Comparison of ENCODE assay signal across 1 cellular context in the genomic region with DNA sequence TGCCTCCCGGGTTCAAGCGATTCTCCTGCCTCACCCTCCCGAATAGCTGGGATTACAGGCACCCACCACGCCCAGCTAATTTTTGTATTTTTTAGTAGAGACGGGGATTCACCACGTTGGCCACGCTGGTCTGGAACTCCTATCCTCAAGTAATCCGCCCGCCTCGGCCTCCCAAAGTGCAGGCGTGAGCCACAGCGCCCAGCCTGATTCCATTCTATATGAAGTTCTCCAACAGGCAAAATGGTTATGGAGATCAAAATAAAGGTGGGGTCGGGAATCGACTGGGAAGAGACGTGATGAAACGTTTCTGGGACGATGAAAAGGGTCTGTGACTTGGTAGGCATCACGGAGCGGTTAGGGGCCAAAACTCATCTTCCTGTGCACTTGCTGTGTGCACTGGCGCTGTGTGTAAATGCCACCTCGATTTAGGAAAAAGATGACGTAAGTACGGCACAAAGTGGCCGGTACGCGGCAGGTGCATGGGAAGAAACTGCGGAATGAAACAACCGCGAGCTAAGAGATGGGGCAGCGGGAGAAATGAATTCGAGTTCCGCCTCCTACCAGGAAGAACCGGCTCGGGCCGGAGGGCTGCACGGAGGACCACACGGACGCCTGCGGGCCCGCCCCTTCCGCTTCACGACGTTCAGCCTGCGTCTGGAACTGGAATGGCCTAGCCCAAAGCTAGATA.
TF ChIP-seq lines count a peak whose summit lies in the region.

No MANE protein-coding gene starts in this region.

TF ChIP-seq in K562, 482 proteins besides CTCF, POLR2A, EP300 and RAD21 (continued from another document and continues in another):
- TF ChIP-seq, protein P1, sequence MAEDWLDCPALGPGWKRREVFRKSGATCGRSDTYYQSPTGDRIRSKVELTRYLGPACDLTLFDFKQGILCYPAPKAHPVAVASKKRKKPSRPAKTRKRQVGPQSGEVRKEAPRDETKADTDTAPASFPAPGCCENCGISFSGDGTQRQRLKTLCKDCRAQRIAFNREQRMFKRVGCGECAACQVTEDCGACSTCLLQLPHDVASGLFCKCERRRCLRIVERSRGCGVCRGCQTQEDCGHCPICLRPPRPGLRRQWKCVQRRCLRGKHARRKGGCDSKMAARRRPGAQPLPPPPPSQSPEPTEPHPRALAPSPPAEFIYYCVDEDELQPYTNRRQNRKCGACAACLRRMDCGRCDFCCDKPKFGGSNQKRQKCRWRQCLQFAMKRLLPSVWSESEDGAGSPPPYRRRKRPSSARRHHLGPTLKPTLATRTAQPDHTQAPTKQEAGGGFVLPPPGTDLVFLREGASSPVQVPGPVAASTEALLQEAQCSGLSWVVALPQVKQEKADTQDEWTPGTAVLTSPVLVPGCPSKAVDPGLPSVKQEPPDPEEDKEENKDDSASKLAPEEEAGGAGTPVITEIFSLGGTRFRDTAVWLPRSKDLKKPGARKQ (CRISPR knock-in tag; IDR thresholded peaks at IDR 0.05) = no peak
- TF ChIP-seq PHB2 (IDR thresholded peaks at IDR 0.05; ENCODE audit: low read depth) = no peak
- TF ChIP-seq MYBL2 (IDR thresholded peaks at IDR 0.05; ENCODE audit: low read depth) = no peak
- no peak for TF ChIP-seq MYBL2 (CRISPR knock-in tag; IDR thresholded peaks at IDR 0.05; ENCODE audit: borderline replicate concordance)
- TF ChIP-seq, protein P2, sequence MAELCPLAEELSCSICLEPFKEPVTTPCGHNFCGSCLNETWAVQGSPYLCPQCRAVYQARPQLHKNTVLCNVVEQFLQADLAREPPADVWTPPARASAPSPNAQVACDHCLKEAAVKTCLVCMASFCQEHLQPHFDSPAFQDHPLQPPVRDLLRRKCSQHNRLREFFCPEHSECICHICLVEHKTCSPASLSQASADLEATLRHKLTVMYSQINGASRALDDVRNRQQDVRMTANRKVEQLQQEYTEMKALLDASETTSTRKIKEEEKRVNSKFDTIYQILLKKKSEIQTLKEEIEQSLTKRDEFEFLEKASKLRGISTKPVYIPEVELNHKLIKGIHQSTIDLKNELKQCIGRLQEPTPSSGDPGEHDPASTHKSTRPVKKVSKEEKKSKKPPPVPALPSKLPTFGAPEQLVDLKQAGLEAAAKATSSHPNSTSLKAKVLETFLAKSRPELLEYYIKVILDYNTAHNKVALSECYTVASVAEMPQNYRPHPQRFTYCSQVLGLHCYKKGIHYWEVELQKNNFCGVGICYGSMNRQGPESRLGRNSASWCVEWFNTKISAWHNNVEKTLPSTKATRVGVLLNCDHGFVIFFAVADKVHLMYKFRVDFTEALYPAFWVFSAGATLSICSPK (IDR thresholded peaks at IDR 0.05; ENCODE audit: borderline replicate concordance) = no peak
- TF ChIP-seq DDX20 (tag; IDR thresholded peaks at IDR 0.05; ENCODE audit: low read depth) = no peak
- TF ChIP-seq MCM2 (IDR thresholded peaks at IDR 0.05; ENCODE audit: low read depth) = no peak
- TF ChIP-seq ETV6 (IDR thresholded peaks at IDR 0.05; ENCODE audit: borderline replicate concordance in 1 of 2, low read depth in 2 of 2, low read length in 1 of 2) = 0 out of 4 replicates have a peak, but pooled peaks of 1 of the 2 experiments have one; percentile 47
- no peak for TF ChIP-seq ETV6 (CRISPR knock-in tag; IDR thresholded peaks at IDR 0.05; ENCODE audit: borderline replicate concordance)
- no peak for TF ChIP-seq MAFF (IDR thresholded peaks at IDR 0.05; ENCODE audit: low read length)
- TF ChIP-seq BRCA1 (IDR thresholded peaks at IDR 0.05) = no peak
- TF ChIP-seq BRCA1 (CRISPR knock-in tag; IDR thresholded peaks at IDR 0.05) = no peak
- no peak for TF ChIP-seq ZNF239 (CRISPR knock-in tag; IDR thresholded peaks at IDR 0.05)
- no peak for TF ChIP-seq RFX1 (IDR thresholded peaks at IDR 0.05)
- TF ChIP-seq, protein P3, sequence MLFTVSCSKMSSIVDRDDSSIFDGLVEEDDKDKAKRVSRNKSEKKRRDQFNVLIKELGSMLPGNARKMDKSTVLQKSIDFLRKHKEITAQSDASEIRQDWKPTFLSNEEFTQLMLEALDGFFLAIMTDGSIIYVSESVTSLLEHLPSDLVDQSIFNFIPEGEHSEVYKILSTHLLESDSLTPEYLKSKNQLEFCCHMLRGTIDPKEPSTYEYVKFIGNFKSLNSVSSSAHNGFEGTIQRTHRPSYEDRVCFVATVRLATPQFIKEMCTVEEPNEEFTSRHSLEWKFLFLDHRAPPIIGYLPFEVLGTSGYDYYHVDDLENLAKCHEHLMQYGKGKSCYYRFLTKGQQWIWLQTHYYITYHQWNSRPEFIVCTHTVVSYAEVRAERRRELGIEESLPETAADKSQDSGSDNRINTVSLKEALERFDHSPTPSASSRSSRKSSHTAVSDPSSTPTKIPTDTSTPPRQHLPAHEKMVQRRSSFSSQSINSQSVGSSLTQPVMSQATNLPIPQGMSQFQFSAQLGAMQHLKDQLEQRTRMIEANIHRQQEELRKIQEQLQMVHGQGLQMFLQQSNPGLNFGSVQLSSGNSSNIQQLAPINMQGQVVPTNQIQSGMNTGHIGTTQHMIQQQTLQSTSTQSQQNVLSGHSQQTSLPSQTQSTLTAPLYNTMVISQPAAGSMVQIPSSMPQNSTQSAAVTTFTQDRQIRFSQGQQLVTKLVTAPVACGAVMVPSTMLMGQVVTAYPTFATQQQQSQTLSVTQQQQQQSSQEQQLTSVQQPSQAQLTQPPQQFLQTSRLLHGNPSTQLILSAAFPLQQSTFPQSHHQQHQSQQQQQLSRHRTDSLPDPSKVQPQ (CRISPR knock-in tag; IDR thresholded peaks at IDR 0.05; ENCODE audit: borderline replicate concordance) = no peak
- TF ChIP-seq, protein P4, sequence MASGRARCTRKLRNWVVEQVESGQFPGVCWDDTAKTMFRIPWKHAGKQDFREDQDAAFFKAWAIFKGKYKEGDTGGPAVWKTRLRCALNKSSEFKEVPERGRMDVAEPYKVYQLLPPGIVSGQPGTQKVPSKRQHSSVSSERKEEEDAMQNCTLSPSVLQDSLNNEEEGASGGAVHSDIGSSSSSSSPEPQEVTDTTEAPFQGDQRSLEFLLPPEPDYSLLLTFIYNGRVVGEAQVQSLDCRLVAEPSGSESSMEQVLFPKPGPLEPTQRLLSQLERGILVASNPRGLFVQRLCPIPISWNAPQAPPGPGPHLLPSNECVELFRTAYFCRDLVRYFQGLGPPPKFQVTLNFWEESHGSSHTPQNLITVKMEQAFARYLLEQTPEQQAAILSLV (tag; IDR thresholded peaks at IDR 0.05) = no peak
- TF ChIP-seq DMBX1 (CRISPR knock-in tag; IDR thresholded peaks at IDR 0.05; ENCODE audit: borderline replicate concordance) = no peak
- no peak for TF ChIP-seq HMG20A (CRISPR knock-in tag; conservative IDR thresholded peaks at IDR 0.05)
- TF ChIP-seq, protein P5, sequence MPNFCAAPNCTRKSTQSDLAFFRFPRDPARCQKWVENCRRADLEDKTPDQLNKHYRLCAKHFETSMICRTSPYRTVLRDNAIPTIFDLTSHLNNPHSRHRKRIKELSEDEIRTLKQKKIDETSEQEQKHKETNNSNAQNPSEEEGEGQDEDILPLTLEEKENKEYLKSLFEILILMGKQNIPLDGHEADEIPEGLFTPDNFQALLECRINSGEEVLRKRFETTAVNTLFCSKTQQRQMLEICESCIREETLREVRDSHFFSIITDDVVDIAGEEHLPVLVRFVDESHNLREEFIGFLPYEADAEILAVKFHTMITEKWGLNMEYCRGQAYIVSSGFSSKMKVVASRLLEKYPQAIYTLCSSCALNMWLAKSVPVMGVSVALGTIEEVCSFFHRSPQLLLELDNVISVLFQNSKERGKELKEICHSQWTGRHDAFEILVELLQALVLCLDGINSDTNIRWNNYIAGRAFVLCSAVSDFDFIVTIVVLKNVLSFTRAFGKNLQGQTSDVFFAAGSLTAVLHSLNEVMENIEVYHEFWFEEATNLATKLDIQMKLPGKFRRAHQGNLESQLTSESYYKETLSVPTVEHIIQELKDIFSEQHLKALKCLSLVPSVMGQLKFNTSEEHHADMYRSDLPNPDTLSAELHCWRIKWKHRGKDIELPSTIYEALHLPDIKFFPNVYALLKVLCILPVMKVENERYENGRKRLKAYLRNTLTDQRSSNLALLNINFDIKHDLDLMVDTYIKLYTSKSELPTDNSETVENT (CRISPR knock-in tag; IDR thresholded peaks at IDR 0.05) = peak; percentile 28; the same call in 1 of the 2 replicates
- TF ChIP-seq FOXA3 (CRISPR knock-in tag; conservative IDR thresholded peaks at IDR 0.05 in 1 of 2, IDR thresholded peaks at IDR 0.05 in 1 of 2) = peak in 1 of 2 experiments; percentile 70; a peak in 2 of 4 replicates
- no peak for TF ChIP-seq SIX5 (IDR thresholded peaks at IDR 0.05; ENCODE audit: borderline replicate concordance in 1 of 2, insufficient read depth in 1 of 2, low read depth in 1 of 2, low read length in 2 of 2)
- TF ChIP-seq NFATC3 (IDR thresholded peaks at IDR 0.05) = no peak
- no peak for TF ChIP-seq XRCC4 (IDR thresholded peaks at IDR 0.05; ENCODE audit: extremely low read depth, insufficient read depth, insufficient read length)
- no peak for TF ChIP-seq TCF7 (IDR thresholded peaks at IDR 0.05; ENCODE audit: borderline replicate concordance)
- no peak for TF ChIP-seq RBM34 (IDR thresholded peaks at IDR 0.05; ENCODE audit: borderline replicate concordance, insufficient read depth, low read length)
- no peak for TF ChIP-seq THRAP3 (IDR thresholded peaks at IDR 0.05; ENCODE audit: borderline replicate concordance)
- TF ChIP-seq U2AF1 (optimal IDR thresholded peaks at IDR 0.05; ENCODE audit: low read depth, low read length) = no peak
- TF ChIP-seq, protein P6, sequence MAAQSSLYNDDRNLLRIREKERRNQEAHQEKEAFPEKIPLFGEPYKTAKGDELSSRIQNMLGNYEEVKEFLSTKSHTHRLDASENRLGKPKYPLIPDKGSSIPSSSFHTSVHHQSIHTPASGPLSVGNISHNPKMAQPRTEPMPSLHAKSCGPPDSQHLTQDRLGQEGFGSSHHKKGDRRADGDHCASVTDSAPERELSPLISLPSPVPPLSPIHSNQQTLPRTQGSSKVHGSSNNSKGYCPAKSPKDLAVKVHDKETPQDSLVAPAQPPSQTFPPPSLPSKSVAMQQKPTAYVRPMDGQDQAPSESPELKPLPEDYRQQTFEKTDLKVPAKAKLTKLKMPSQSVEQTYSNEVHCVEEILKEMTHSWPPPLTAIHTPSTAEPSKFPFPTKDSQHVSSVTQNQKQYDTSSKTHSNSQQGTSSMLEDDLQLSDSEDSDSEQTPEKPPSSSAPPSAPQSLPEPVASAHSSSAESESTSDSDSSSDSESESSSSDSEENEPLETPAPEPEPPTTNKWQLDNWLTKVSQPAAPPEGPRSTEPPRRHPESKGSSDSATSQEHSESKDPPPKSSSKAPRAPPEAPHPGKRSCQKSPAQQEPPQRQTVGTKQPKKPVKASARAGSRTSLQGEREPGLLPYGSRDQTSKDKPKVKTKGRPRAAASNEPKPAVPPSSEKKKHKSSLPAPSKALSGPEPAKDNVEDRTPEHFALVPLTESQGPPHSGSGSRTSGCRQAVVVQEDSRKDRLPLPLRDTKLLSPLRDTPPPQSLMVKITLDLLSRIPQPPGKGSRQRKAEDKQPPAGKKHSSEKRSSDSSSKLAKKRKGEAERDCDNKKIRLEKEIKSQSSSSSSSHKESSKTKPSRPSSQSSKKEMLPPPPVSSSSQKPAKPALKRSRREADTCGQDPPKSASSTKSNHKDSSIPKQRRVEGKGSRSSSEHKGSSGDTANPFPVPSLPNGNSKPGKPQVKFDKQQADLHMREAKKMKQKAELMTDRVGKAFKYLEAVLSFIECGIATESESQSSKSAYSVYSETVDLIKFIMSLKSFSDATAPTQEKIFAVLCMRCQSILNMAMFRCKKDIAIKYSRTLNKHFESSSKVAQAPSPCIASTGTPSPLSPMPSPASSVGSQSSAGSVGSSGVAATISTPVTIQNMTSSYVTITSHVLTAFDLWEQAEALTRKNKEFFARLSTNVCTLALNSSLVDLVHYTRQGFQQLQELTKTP (IDR thresholded peaks at IDR 0.05; ENCODE audit: low read depth in 1 of 2, partially characterized antibody in 2 of 2) = no peak
- no peak for TF ChIP-seq ILF3 (IDR thresholded peaks at IDR 0.05; ENCODE audit: borderline replicate concordance)
- TF ChIP-seq NBN (IDR thresholded peaks at IDR 0.05; ENCODE audit: low read depth) = no peak
- no peak for TF ChIP-seq ZNF696 (CRISPR knock-in tag; conservative IDR thresholded peaks at IDR 0.05)
- TF ChIP-seq, protein P7, sequence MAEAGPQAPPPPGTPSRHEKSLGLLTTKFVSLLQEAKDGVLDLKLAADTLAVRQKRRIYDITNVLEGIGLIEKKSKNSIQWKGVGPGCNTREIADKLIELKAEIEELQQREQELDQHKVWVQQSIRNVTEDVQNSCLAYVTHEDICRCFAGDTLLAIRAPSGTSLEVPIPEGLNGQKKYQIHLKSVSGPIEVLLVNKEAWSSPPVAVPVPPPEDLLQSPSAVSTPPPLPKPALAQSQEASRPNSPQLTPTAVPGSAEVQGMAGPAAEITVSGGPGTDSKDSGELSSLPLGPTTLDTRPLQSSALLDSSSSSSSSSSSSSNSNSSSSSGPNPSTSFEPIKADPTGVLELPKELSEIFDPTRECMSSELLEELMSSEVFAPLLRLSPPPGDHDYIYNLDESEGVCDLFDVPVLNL (CRISPR knock-in tag; IDR thresholded peaks at IDR 0.05; ENCODE audit: low read depth) = peak; percentile 80; the same call in 1 of the 2 replicates
- no peak for TF ChIP-seq CEBPB (tag; IDR thresholded peaks at IDR 0.05)
- TF ChIP-seq SRSF3 (IDR thresholded peaks at IDR 0.05; ENCODE audit: insufficient read depth, low read length) = no peak
- TF ChIP-seq GATAD2B (IDR thresholded peaks at IDR 0.05; ENCODE audit: borderline replicate concordance) = no peak
- TF ChIP-seq RAD51 (IDR thresholded peaks at IDR 0.05; ENCODE audit: borderline replicate concordance, low read depth) = no peak
- TF ChIP-seq, protein P8, sequence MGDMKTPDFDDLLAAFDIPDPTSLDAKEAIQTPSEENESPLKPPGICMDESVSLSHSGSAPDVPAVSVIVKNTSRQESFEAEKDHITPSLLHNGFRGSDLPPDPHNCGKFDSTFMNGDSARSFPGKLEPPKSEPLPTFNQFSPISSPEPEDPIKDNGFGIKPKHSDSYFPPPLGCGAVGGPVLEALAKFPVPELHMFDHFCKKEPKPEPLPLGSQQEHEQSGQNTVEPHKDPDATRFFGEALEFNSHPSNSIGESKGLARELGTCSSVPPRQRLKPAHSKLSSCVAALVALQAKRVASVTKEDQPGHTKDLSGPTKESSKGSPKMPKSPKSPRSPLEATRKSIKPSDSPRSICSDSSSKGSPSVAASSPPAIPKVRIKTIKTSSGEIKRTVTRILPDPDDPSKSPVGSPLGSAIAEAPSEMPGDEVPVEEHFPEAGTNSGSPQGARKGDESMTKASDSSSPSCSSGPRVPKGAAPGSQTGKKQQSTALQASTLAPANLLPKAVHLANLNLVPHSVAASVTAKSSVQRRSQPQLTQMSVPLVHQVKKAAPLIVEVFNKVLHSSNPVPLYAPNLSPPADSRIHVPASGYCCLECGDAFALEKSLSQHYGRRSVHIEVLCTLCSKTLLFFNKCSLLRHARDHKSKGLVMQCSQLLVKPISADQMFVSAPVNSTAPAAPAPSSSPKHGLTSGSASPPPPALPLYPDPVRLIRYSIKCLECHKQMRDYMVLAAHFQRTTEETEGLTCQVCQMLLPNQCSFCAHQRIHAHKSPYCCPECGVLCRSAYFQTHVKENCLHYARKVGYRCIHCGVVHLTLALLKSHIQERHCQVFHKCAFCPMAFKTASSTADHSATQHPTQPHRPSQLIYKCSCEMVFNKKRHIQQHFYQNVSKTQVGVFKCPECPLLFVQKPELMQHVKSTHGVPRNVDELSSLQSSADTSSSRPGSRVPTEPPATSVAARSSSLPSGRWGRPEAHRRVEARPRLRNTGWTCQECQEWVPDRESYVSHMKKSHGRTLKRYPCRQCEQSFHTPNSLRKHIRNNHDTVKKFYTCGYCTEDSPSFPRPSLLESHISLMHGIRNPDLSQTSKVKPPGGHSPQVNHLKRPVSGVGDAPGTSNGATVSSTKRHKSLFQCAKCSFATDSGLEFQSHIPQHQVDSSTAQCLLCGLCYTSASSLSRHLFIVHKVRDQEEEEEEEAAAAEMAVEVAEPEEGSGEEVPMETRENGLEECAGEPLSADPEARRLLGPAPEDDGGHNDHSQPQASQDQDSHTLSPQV (IDR thresholded peaks at IDR 0.05) = no peak
